28 cellular contexts compared by ENCODE assay signal in genomic region chr14:35211067-35211466, GRCh38.
"Had no signal": no experiment of that assay in that cellular context is flagged by ENCODE, and none has a peak within 500 bp of the region (broad histone marks: within the 10 kb centered on the region; RNA-seq: fewer than 3 reads in every experiment).

No MANE protein-coding gene starts in this region.

- FAIRE-seq: urothelium cell line had no signal

- H3K27me3 ChIP-seq: stomach, suprapubic skin, testis, thyroid gland, tibial artery, tibial nerve, transverse colon, upper lobe of left lung, upper lobe of right lung, uterus, vagina had no signal

- H3K4me1 ChIP-seq: transverse colon, uterus had no signal

- DNase-seq: stimulated activated CD4-positive, alpha-beta T cell treated with anti-CD3 and anti-CD28 coated beads, Interleukin-2, amount 100 ng/mL, for 48 hours; stimulated activated CD4-positive, alpha-beta T cell treated with anti-CD3 and anti-CD28 coated beads, Interleukin-4, amount 100 ng/mL, for 1 hour; stimulated activated CD4-positive, alpha-beta T cell treated with anti-CD3 and anti-CD28 coated beads, Interleukin-4, amount 100 ng/mL, for 24 hours; stimulated activated CD4-positive, alpha-beta T cell treated with anti-CD3 and anti-CD28 coated beads, Interleukin-4, amount 100 ng/mL, for 4 hours; stimulated activated CD8-positive, alpha-beta memory T cell treated with anti-CD3 and anti-CD28 coated beads, Interleukin-4, amount 100 ng/mL, for 48 hours; stimulated activated naive B cell treated with anti-CD40 and anti-IgM and Interleukin-4, amounts not matched to agents 10 μg/mL and 1 μg/mL and 100 μg/mL, for 72 hours; stimulated activated naive CD4-positive, alpha-beta T cell; stimulated activated naive CD4-positive, alpha-beta T cell treated with Interleukin-2 at 50 U/mL for 16 hours; stimulated activated naive CD8-positive, alpha-beta T cell treated with anti-CD3 and anti-CD28 coated beads, Interleukin-15, amount 100 ng/mL, for 72 hours; stimulated activated naive CD8-positive, alpha-beta T cell treated with anti-CD3 and anti-CD28 coated beads, Interleukin-15, Interleukin-2, amounts not matched to agents 100 U/mL and 50 U/mL, for 24 hours; stomach; substantia nigra; testis; thyroid gland; tibial artery; transverse colon; upper lobe of left lung; upper lobe of right lung; uterus had no signal

- H3K4me3 Mint-ChIP-seq: stimulated activated effector memory CD8-positive, alpha-beta T cell treated with anti-CD3 and anti-CD28 coated beads, Interleukin-12 subunit alpha, Interleukin-12 subunit beta, amount 100 ng/mL, for 72 hours; stimulated activated memory B cell treated with anti-CD40 and anti-IgM and Interleukin-4, amounts not matched to agents 10 μg/mL and 1 μg/mL and 100 μg/mL, for 72 hours; stimulated activated naive B cell treated with anti-CD40 and anti-IgM and Interleukin-4, amounts not matched to agents 10 μg/mL and 1 μg/mL and 100 μg/mL, for 72 hours; stimulated activated naive CD8-positive, alpha-beta T cell treated with anti-CD3 and anti-CD28 coated beads, Interleukin-15, amount 100 ng/mL, for 72 hours; stimulated activated naive CD8-positive, alpha-beta T cell treated with anti-CD3 and anti-CD28 coated beads, Interleukin-15, Interleukin-2, amounts not matched to agents 100 ng/mL and 50 ng/mL, for 24 hours; type B pancreatic cell had no signal

- H3K27ac ChIP-seq: stomach, suprapubic skin, testis, thoracic aorta, thyroid gland, tibial artery, tibial nerve, transverse colon, upper lobe of left lung, upper lobe of right lung, uterus, vagina had no signal

- H3K36me3 Mint-ChIP-seq: stimulated activated effector memory CD8-positive, alpha-beta T cell treated with anti-CD3 and anti-CD28 coated beads, Interleukin-12 subunit alpha, Interleukin-12 subunit beta, amount 100 ng/mL, for 72 hours had no signal

- H3K9me3 ChIP-seq: stomach, suprapubic skin, testis, thoracic aorta, thyroid gland, tibial artery, tibial nerve, transverse colon, upper lobe of left lung, upper lobe of right lung, uterus, vagina had no signal

- ATAC-seq: stimulated activated effector memory CD8-positive, alpha-beta T cell treated with anti-CD3 and anti-CD28 coated beads, Interleukin-12 subunit alpha, Interleukin-12 subunit beta, amount 100 ng/mL, for 72 hours; stimulated activated memory B cell treated with anti-CD40 and anti-IgM and Interleukin-4, amounts not matched to agents 10 μg/mL and 1 μg/mL and 100 μg/mL, for 72 hours; stimulated activated naive B cell treated with anti-CD40 and anti-IgM and Interleukin-4, amounts not matched to agents 10 μg/mL and 1 μg/mL and 100 μg/mL, for 72 hours; stimulated activated naive CD8-positive, alpha-beta T cell treated with anti-CD3 and anti-CD28 coated beads, Interleukin-15, amount 100 ng/mL, for 72 hours; stimulated activated naive CD8-positive, alpha-beta T cell treated with anti-CD3 and anti-CD28 coated beads, Interleukin-15, Interleukin-2, amounts not matched to agents 100 U/mL and 50 U/mL, for 24 hours; upper lobe of right lung had no signal

- H3K27me3 Mint-ChIP-seq: stimulated activated memory B cell treated with anti-CD40 and anti-IgM and Interleukin-4, amounts not matched to agents 10 μg/mL and 1 μg/mL and 100 μg/mL, for 72 hours; stimulated activated naive B cell treated with anti-CD40 and anti-IgM and Interleukin-4, amounts not matched to agents 10 μg/mL and 1 μg/mL and 100 μg/mL, for 72 hours; stimulated activated naive CD8-positive, alpha-beta T cell treated with anti-CD3 and anti-CD28 coated beads, Interleukin-15, amount 100 ng/mL, for 72 hours; stimulated activated naive CD8-positive, alpha-beta T cell treated with anti-CD3 and anti-CD28 coated beads, Interleukin-15, Interleukin-2, amounts not matched to agents 100 ng/mL and 50 ng/mL, for 24 hours; type B pancreatic cell had no signal

- H3K36me3 ChIP-seq: stomach, suprapubic skin, thoracic aorta, thyroid gland, tibial artery, tibial nerve, transverse colon, upper lobe of left lung, upper lobe of right lung, uterus had no signal

- H3K27ac Mint-ChIP-seq: stimulated activated effector memory CD8-positive, alpha-beta T cell treated with anti-CD3 and anti-CD28 coated beads, Interleukin-12 subunit alpha, Interleukin-12 subunit beta, amount 100 ng/mL, for 72 hours; stimulated activated memory B cell treated with anti-CD40 and anti-IgM and Interleukin-4, amounts not matched to agents 10 μg/mL and 1 μg/mL and 100 μg/mL, for 72 hours; stimulated activated naive B cell treated with anti-CD40 and anti-IgM and Interleukin-4, amounts not matched to agents 10 μg/mL and 1 μg/mL and 100 μg/mL, for 72 hours; stimulated activated naive CD8-positive, alpha-beta T cell treated with anti-CD3 and anti-CD28 coated beads, Interleukin-15, amount 100 ng/mL, for 72 hours; stimulated activated naive CD8-positive, alpha-beta T cell treated with anti-CD3 and anti-CD28 coated beads, Interleukin-15, Interleukin-2, amounts not matched to agents 100 ng/mL and 50 ng/mL, for 24 hours; type B pancreatic cell had no signal

- H3K4me1 Mint-ChIP-seq: stimulated activated memory B cell treated with anti-CD40 and anti-IgM and Interleukin-4, amounts not matched to agents 10 μg/mL and 1 μg/mL and 100 μg/mL, for 72 hours; stimulated activated naive B cell treated with anti-CD40 and anti-IgM and Interleukin-4, amounts not matched to agents 10 μg/mL and 1 μg/mL and 100 μg/mL, for 72 hours; stimulated activated naive CD8-positive, alpha-beta T cell treated with anti-CD3 and anti-CD28 coated beads, Interleukin-15, amount 100 ng/mL, for 72 hours had no signal

- H3K4me3 ChIP-seq: stomach, suprapubic skin, testis, thoracic aorta, thyroid gland, tibial artery, tibial nerve, transverse colon, upper lobe of left lung, upper lobe of right lung, uterus, vagina had no signal
